Comparison of ENCODE assay signal across 28 cellular contexts in genomic region chr12:128727461-128727860, GRCh38.
DNase-seq lines count a peak whose midpoint lies in the region; ATAC-seq and TF ChIP-seq lines count a peak whose summit lies in the region.
"Had no signal": no experiment of that assay in that cellular context is flagged by ENCODE, and none has a peak within 500 bp of the region (broad histone marks: within the 10 kb centered on the region; RNA-seq: fewer than 3 reads in every experiment).

No MANE protein-coding gene starts in this region.

- no peaks in the 10 kb centered on the region for H3F3A ChIP-seq in SK-N-SH (replicated peaks; ENCODE audit: insufficient read depth)

- H3K9me2 ChIP-seq in hepatocyte (replicated peaks; ENCODE audit: insufficient read depth) (no peaks in the 10 kb centered on the region), SK-N-SH (no peaks in the 10 kb centered on the region)

- H4K20me1 ChIP-seq in hepatocyte (ENCODE audit: insufficient read depth, poor library complexity, severe bottlenecking) (no peaks in the 10 kb centered on the region), SK-N-SH (ENCODE audit: insufficient read depth) (no peaks in the 10 kb centered on the region)

- peak overlapping the region; percentile 6 for H3K4me3 Mint-ChIP-seq in Calu3 (ENCODE audit: low read depth, unreplicated experiment)
- H3K4me3 Mint-ChIP-seq: activated naive CD4-positive, alpha-beta T cell treated with anti-CD3 and anti-CD28 coated beads, Interleukin-2, amount 50 U/mL, for 24 hours; activated T-helper 1 cell treated with anti-CD3 and anti-CD28 coated beads, Interleukin-12 subunit alpha, Interleukin-12 subunit beta, Interleukin-2, Interleukin-4 antibody, amounts not matched to agents 30 ng/mL and 10 ng/mL and 1 ng/mL, durations not matched to agents 14 hours and 24 hours and 36 hours; dendritic cell treated with granulocyte-macrophage colony-stimulating factor and Interleukin-4, amounts not matched to agents 40 ng/mL and 50 ng/mL, for 4 days; nephron progenitor cell; T-cell; type B pancreatic cell had no signal

- peaks cover 4% of the 10 kb centered on the region for H3K36me3 Mint-ChIP-seq in Calu3 (ENCODE audit: insufficient read depth, unreplicated experiment)
- H3K36me3 Mint-ChIP-seq: activated naive CD4-positive, alpha-beta T cell treated with anti-CD3 and anti-CD28 coated beads, Interleukin-2, amount 50 U/mL, for 24 hours; T-cell; type B pancreatic cell had no signal

- no peaks in the 10 kb centered on the region for H3K9me3 ChIP-seq in hepatocyte (ENCODE audit: low read depth)
- no peaks in the 10 kb centered on the region for H3K9me3 ChIP-seq in SK-N-SH
- H3K9me3 ChIP-seq: gastrocnemius medialis, ovary, SJCRH30 had no signal

- H3K27ac Mint-ChIP-seq in Calu3 (ENCODE audit: unreplicated experiment), result peak overlapping the region; percentile 25
- H3K27ac Mint-ChIP-seq: activated naive CD4-positive, alpha-beta T cell treated with anti-CD3 and anti-CD28 coated beads, Interleukin-2, amount 50 U/mL, for 24 hours; activated T-helper 1 cell treated with anti-CD3 and anti-CD28 coated beads, Interleukin-12 subunit alpha, Interleukin-12 subunit beta, Interleukin-2, Interleukin-4 antibody, amounts not matched to agents 30 ng/mL and 10 ng/mL and 1 ng/mL, durations not matched to agents 14 hours and 24 hours and 36 hours; dendritic cell treated with granulocyte-macrophage colony-stimulating factor and Interleukin-4, amounts not matched to agents 40 ng/mL and 50 ng/mL, for 4 days; nephron progenitor cell; T-cell; type B pancreatic cell had no signal

- H3K79me2 ChIP-seq in hepatocyte (no peaks in the 10 kb centered on the region), SK-N-SH (ENCODE audit: insufficient read depth) (no peaks in the 10 kb centered on the region)

- no peaks in the 10 kb centered on the region for H3K36me3 ChIP-seq in hepatocyte (replicated peaks; ENCODE audit: insufficient read depth, low read depth)
- no peaks in the 10 kb centered on the region for H3K36me3 ChIP-seq in SK-N-SH (replicated peaks in 1 of 2; ENCODE audit: control insufficient read depth in 1 of 2, insufficient read depth in 2 of 2, low read length in 1 of 2)
- H3K36me3 ChIP-seq: gastrocnemius medialis, ovary, SJCRH30 had no signal

- H3K27me3 ChIP-seq in hepatocyte (no peaks in the 10 kb centered on the region), SK-N-SH (ENCODE audit: insufficient read depth) (no peaks in the 10 kb centered on the region)
- H3K27me3 ChIP-seq: ovary, SJCRH30 had no signal

- H3K4me1 Mint-ChIP-seq in Calu3 (ENCODE audit: low read depth, unreplicated experiment), result peaks cover 33% of the 10 kb centered on the region
- H3K4me1 Mint-ChIP-seq: activated naive CD4-positive, alpha-beta T cell treated with anti-CD3 and anti-CD28 coated beads, Interleukin-2, amount 50 U/mL, for 24 hours had no signal

- no peak for TF ChIP-seq EP300 in SK-N-SH (IDR thresholded peaks at IDR 0.05; ENCODE audit: borderline replicate concordance in 1 of 2, low read depth in 1 of 2, low read length in 1 of 2)

- no peak overlapping the region for H3K9ac ChIP-seq in SK-N-SH

- DNase-seq in Calu3 (peak; percentile 65), M059J (ENCODE audit: low read depth) (peak; percentile 76), hepatocyte (ENCODE audit: low spot score) (no peak), retinal pigment epithelial cell (ENCODE audit: low read depth) (peak; percentile 6), SK-N-SH (no peak), Right ventricle myocardium inferior (ENCODE audit: missing footprints) (no peak)
- DNase-seq: activated CD4-positive, alpha-beta T cell treated with anti-CD3 and anti-CD28 coated beads, Interleukin-2, amount 50 U/mL, for 48 hours; caudate nucleus; EL; gastrocnemius medialis; Karpas-422; midbrain; NCI-H1694; NCI-H2171 treated with DMSO at 0.1 percent for 48 hours; NCI-H524; nephron progenitor cell; NK-92 treated with Interleukin-12 subunit alpha and Interleukin-12 subunit beta, amount 100 ng/mL, for 24 hours; ovary; retina; SJCRH30; T-cell had no signal

- H3K27ac ChIP-seq in hepatocyte (peak overlapping the region; percentile 72), SK-N-SH (ENCODE audit: low read depth in 2 of 2, low read length in 1 of 2) (no peak overlapping the region)
- H3K27ac ChIP-seq: gastrocnemius medialis, ovary, SJCRH30 had no signal

- no peak overlapping the region for H3K4me2 ChIP-seq in hepatocyte
- no peak overlapping the region for H3K4me2 ChIP-seq in SK-N-SH
- H3K4me2 ChIP-seq: smooth muscle cell had no signal

- H2AFZ ChIP-seq in hepatocyte (no peak overlapping the region), SK-N-SH (ENCODE audit: low read depth) (no peak overlapping the region)

- H3K9me3 Mint-ChIP-seq in Calu3 (ENCODE audit: low read depth, unreplicated experiment), result peaks cover 2% of the 10 kb centered on the region
- H3K9me3 Mint-ChIP-seq: activated naive CD4-positive, alpha-beta T cell treated with anti-CD3 and anti-CD28 coated beads, Interleukin-2, amount 50 U/mL, for 24 hours; activated T-helper 1 cell treated with anti-CD3 and anti-CD28 coated beads, Interleukin-12 subunit alpha, Interleukin-12 subunit beta, Interleukin-2, Interleukin-4 antibody, amounts not matched to agents 30 ng/mL and 10 ng/mL and 1 ng/mL, durations not matched to agents 14 hours and 24 hours and 36 hours; dendritic cell treated with granulocyte-macrophage colony-stimulating factor and Interleukin-4, amounts not matched to agents 40 ng/mL and 50 ng/mL, for 4 days; nephron progenitor cell; type B pancreatic cell had no signal

- WGBS in hepatocyte (ENCODE audit: low lambda C conversion rate, missing lambda C conversion rate), result 83% methylated on average over 8 of the region's 8 CpGs
- 30% methylated on average over 8 of the region's 8 CpGs for WGBS in SK-N-SH (ENCODE audit: low lambda C conversion rate)

- intact Hi-C loops in Calu3 (cut with micrococcal nuclease; ENCODE audit: unreplicated experiment), result no loop called here
- intact Hi-C loops in Right ventricle myocardium inferior (cut with DNase I), result no loop called here

- H3K4me1 ChIP-seq in hepatocyte (ENCODE audit: insufficient read depth), result peaks cover 7% of the 10 kb centered on the region
- H3K4me1 ChIP-seq in SK-N-SH (ENCODE audit: control insufficient read depth in 1 of 2, insufficient read depth in 2 of 2, low read depth in 1 of 2, low read length in 1 of 2), result no peaks in the 10 kb centered on the region
- H3K4me1 ChIP-seq: gastrocnemius medialis, SJCRH30 had no signal

- H3K27me3 Mint-ChIP-seq in Calu3 (ENCODE audit: unreplicated experiment), result no peaks in the 10 kb centered on the region

- POLR2A ChIA-PET in SK-N-SH (lab: Yijun Ruan, JAX), result no interaction called here

- ATAC-seq in HG03442 (IDR thresholded peaks at IDR 0.05; ENCODE audit: unreplicated experiment), result no peak
- no peak for ATAC-seq in Right ventricle myocardium inferior
- ATAC-seq: gastrocnemius medialis, GM12878, T-cell had no signal

- no TSS peak for BruUV-seq in Calu3 (replicated peaks; lab: Mats Ljungman, UMichigan)

- no peak overlapping the region for H3K4me3 ChIP-seq in hepatocyte
- H3K4me3 ChIP-seq in retinal pigment epithelial cell (ENCODE audit: low read length), result no peak overlapping the region
- H3K4me3 ChIP-seq in SK-N-SH (ENCODE audit: low read depth in 2 of 2, low read length in 1 of 2), result no peak overlapping the region
- H3K4me3 ChIP-seq: gastrocnemius medialis, GM12878, ovary, SJCRH30, smooth muscle cell had no signal

- TF ChIP-seq CTCF in Calu3 (IDR thresholded peaks at IDR 0.05; ENCODE audit: unreplicated experiment) (no peak), hepatocyte (IDR thresholded peaks at IDR 0.05; ENCODE audit: poor library complexity) (no peak), retinal pigment epithelial cell (conservative IDR thresholded peaks at IDR 0.05; ENCODE audit: low read depth, low read length) (no peak), SK-N-SH (IDR thresholded peaks at IDR 0.05) (no peak)

- no peak for TF ChIP-seq RAD21 in SK-N-SH (IDR thresholded peaks at IDR 0.05; ENCODE audit: low read length)

- CTCF ChIA-PET in Calu3 (lab: Charles Lee), result interaction anchor here (0.7 kb wide), 1 partner anchor 250 kb away, joined by 3 read pairs; no protein-coding TSS in a partner anchor
- CTCF ChIA-PET in SK-N-SH (lab: Yijun Ruan, JAX), result no interaction called here

TF ChIP-seq in SK-N-SH, 30 proteins besides CTCF, POLR2A, EP300 and RAD21:
- TF ChIP-seq NRF1 (IDR thresholded peaks at IDR 0.05; ENCODE audit: low read depth, low read length) (no peak), TEAD4 (IDR thresholded peaks at IDR 0.05; ENCODE audit: borderline replicate concordance, insufficient read depth) (no peak), YY1 (IDR thresholded peaks at IDR 0.05; ENCODE audit: low read depth) (no peak), RCOR1 (IDR thresholded peaks at IDR 0.05; ENCODE audit: low read length) (no peak), NFIC (IDR thresholded peaks at IDR 0.05; ENCODE audit: borderline replicate concordance) (no peak)
- TF ChIP-seq, protein P1, sequence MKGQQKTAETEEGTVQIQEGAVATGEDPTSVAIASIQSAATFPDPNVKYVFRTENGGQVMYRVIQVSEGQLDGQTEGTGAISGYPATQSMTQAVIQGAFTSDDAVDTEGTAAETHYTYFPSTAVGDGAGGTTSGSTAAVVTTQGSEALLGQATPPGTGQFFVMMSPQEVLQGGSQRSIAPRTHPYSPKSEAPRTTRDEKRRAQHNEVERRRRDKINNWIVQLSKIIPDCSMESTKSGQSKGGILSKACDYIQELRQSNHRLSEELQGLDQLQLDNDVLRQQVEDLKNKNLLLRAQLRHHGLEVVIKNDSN (IDR thresholded peaks at IDR 0.05; ENCODE audit: borderline replicate concordance, low read depth), result no peak

Comparison
In these comparisons a context has a peak if more than half of its experiments do, and no peak if none do; other contexts are left out.
1. DNase-seq: peak in Calu3 (single experiment), M059J (single experiment) and retinal pigment epithelial cell (single experiment); none in hepatocyte (single experiment), SK-N-SH (single experiment) and Right ventricle myocardium inferior (single experiment).